ENCODE assay signal across 10 cellular contexts in the genomic region with DNA sequence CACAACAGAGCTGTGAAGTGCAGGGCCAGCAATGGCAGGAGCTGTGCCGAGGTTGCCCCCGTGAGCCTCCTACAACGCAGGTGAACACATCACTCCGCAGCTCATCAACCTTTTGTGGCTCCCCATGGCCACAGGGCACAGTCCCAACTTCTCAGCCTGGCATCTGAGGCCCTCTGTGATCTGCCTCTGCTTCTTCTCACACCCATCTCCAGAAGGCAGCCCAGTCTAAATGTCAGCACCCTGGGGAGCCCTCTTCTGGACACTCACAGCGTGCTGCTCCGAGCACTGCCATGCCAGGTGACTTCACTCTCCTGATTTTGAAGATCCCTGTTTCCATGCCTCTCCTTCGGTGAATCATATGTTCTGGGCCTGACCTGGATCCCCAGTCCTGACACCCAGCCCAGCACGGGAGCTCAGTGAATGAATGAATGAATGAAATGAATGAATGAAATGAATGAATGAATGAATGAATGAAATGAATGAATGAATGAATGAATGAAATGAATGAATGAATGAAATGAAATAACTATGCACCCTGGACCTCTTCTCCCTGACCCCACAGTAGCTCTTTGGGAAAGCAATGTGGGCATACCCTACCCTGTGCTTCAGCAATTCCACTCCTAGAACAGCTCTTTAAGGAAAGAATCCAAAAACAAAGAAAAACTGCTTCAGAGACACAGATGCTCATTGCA. TPM values are rescaled to one million over a fixed set of nuclear protein-coding genes. Genes with fewer than 3 reads are reported as not detected.
DNase-seq lines count a peak whose midpoint lies in the region; ATAC-seq, FAIRE-seq and TF ChIP-seq lines count a peak whose summit lies in the region.
"Had no signal": no experiment of that assay in that cellular context is flagged by ENCODE, and none has a peak within 500 bp of the region (broad histone marks: within the 10 kb centered on the region; RNA-seq: fewer than 3 reads in every experiment).

No MANE protein-coding gene starts in this region.

- H3K4ac ChIP-seq in mesenchymal stem cell (ENCODE audit: low read depth in 1 of 2, low read length in 2 of 2): no peak overlapping the region

- H3K27me3 ChIP-seq in mesenchymal stem cell (ENCODE audit: control insufficient read depth in 1 of 2, insufficient read depth in 1 of 2, low read length in 2 of 2): peaks cover 0 to 26% of the 10 kb centered on the region in 2 experiments

- no peaks in the 10 kb centered on the region for H3K9me3 Mint-ChIP-seq in activated T-helper 17 cell treated with anti-CD3 and anti-CD28 coated beads, Interleukin-2, amount 50 U/mL, for 72 hours
- H3K9me3 Mint-ChIP-seq: activated T-cell treated with anti-CD3 and anti-CD28 coated beads, Interleukin-2, amount 50 U/mL, for 4 hours had no signal

- no peaks in the 10 kb centered on the region for H3K36me3 ChIP-seq in mesenchymal stem cell (ENCODE audit: control insufficient read depth in 1 of 2, insufficient read depth in 2 of 2, low read depth in 1 of 2, low read length in 2 of 2)

- no peak overlapping the region for H2AK5ac ChIP-seq in mesenchymal stem cell (ENCODE audit: low read length, severe bottlenecking)

- no peaks in the 10 kb centered on the region for H3K36me3 Mint-ChIP-seq in activated T-helper 17 cell treated with anti-CD3 and anti-CD28 coated beads, Interleukin-2, amount 50 U/mL, for 72 hours (ENCODE audit: low read depth)

- H3K4me1 Mint-ChIP-seq in activated T-helper 17 cell treated with anti-CD3 and anti-CD28 coated beads, Interleukin-2, amount 50 U/mL, for 72 hours: no peaks in the 10 kb centered on the region

- no peaks in the 10 kb centered on the region for H3K9me3 ChIP-seq in mesenchymal stem cell (ENCODE audit: control insufficient read depth, low read length)

- no peak overlapping the region for H3K9ac ChIP-seq in mesenchymal stem cell (ENCODE audit: low read length)

- no peak overlapping the region for H2BK5ac ChIP-seq in mesenchymal stem cell (ENCODE audit: low read depth, low read length, poor library complexity, severe bottlenecking)

- FAIRE-seq in frontal cortex (lab: Jason Lieb, UNC): no peak

- no peak overlapping the region for H3K4me2 ChIP-seq in mesenchymal stem cell (ENCODE audit: low read length, poor library complexity, severe bottlenecking)

- no peak overlapping the region for H2BK15ac ChIP-seq in mesenchymal stem cell (ENCODE audit: low read depth, poor library complexity, severe bottlenecking)

- 93% methylated on average over 8 of the region's 8 CpGs for WGBS in mesenchymal stem cell

- no peak overlapping the region for H2AFZ ChIP-seq in mesenchymal stem cell (ENCODE audit: low read depth, low read length)

- no peak overlapping the region for H3K27ac Mint-ChIP-seq in activated T-helper 17 cell treated with anti-CD3 and anti-CD28 coated beads, Interleukin-2, amount 50 U/mL, for 72 hours

- no peak overlapping the region for H3K27ac ChIP-seq in mesenchymal stem cell (ENCODE audit: low read length, poor library complexity, severe bottlenecking)

- peak; percentile 23 for TF ChIP-seq CTCF in cardiac fibroblast (IDR thresholded peaks at IDR 0.05; ENCODE audit: low read depth, low read length)

- H3K18ac ChIP-seq in mesenchymal stem cell (ENCODE audit: low read depth in 1 of 2, low read length in 2 of 2): no peak overlapping the region

- H3K23ac ChIP-seq in mesenchymal stem cell (ENCODE audit: low read length in 2 of 2): no peak overlapping the region

- DNase-seq in G401 (ENCODE audit: low spot score) (peak; percentile 23), LoVo (ENCODE audit: low spot score) (peak; percentile 72), cardiac fibroblast (ENCODE audit: low read depth in 2 of 2) (peak; percentile 14 to 29), mesenchymal stem cell (peak; percentile 9), frontal cortex (ENCODE audit: low spot score in 2 of 2) (no peak), kidney glomerular epithelial cell (lab: John Stamatoyannopoulos, UW) (no peak)
- DNase-seq: activated T-cell treated with anti-CD3 and anti-CD28 coated beads, Interleukin-2, amount 50 U/mL, for 4 hours had no signal

- H4K91ac ChIP-seq in mesenchymal stem cell (ENCODE audit: low read length): no peak overlapping the region

- H3K4me3 ChIP-seq in cardiac fibroblast (replicated peaks in 1 of 2; ENCODE audit: low read depth in 2 of 2, low read length in 2 of 2) (no peak overlapping the region), mesenchymal stem cell (ENCODE audit: insufficient read depth in 1 of 2, low read depth in 1 of 2, low read length in 2 of 2) (no peak overlapping the region)

- peaks cover 12% of the 10 kb centered on the region for H3K4me1 ChIP-seq in mesenchymal stem cell (ENCODE audit: control insufficient read depth, insufficient read depth, low read depth, low read length)

- no peaks in the 10 kb centered on the region for H3K79me1 ChIP-seq in mesenchymal stem cell (replicated peaks; ENCODE audit: low read length, poor library complexity, severe bottlenecking)

- no peak overlapping the region for H2BK12ac ChIP-seq in mesenchymal stem cell (ENCODE audit: low read length in 2 of 2)

- H3K27me3 Mint-ChIP-seq in activated T-helper 17 cell treated with anti-CD3 and anti-CD28 coated beads, Interleukin-2, amount 50 U/mL, for 72 hours: peaks cover 8% of the 10 kb centered on the region

- no peak overlapping the region for H3K14ac ChIP-seq in mesenchymal stem cell (ENCODE audit: low read length in 2 of 2)

- no peak for ATAC-seq in activated T-helper 17 cell treated with anti-CD3 and anti-CD28 coated beads, Interleukin-2, amount 50 U/mL, for 72 hours (replicated peaks)
- no peak for ATAC-seq in GM21515 (IDR thresholded peaks at IDR 0.05; ENCODE audit: unreplicated experiment)
- ATAC-seq: activated T-cell treated with anti-CD3 and anti-CD28 coated beads, Interleukin-2, amount 50 U/mL, for 4 hours had no signal

- H4K8ac ChIP-seq in mesenchymal stem cell (ENCODE audit: low read length): no peak overlapping the region

- in situ Hi-C loops in G401 (cut with HindIII; ENCODE audit: low sequenced_read_pairs): no loop called here

- H2BK120ac ChIP-seq in mesenchymal stem cell (ENCODE audit: low read depth, low read length): no peak overlapping the region

- H3K4me3 Mint-ChIP-seq in activated T-helper 17 cell treated with anti-CD3 and anti-CD28 coated beads, Interleukin-2, amount 50 U/mL, for 72 hours: no peak overlapping the region
- H3K4me3 Mint-ChIP-seq: activated T-cell treated with anti-CD3 and anti-CD28 coated beads, Interleukin-2, amount 50 U/mL, for 4 hours had no signal

RNA-seq across cellular contexts. Expression of gene SKIC8, which starts 17.9 kb away (rescaled TPM):
- total RNA-seq in G401 (2014; rRNA removed; shearing (Covaris generic)): 484 and 486 TPM in 2 replicates
- 29.0 TPM for polyA plus RNA-seq in mesenchymal stem cell (2013, experiment 1 of 2)
- polyA plus RNA-seq in mesenchymal stem cell (2013, experiment 2 of 2): 29.2 TPM
- total RNA-seq in activated T-helper 17 cell treated with anti-CD3 and anti-CD28 coated beads, Interleukin-2, amount 50 U/mL, for 72 hours: 10 to 100 TPM; 33.7 to 54.7 TPM
- total RNA-seq in frontal cortex: 53.0 TPM

RNA-seq across cellular contexts. Expression of gene CRABP1, which starts 22.9 kb away (rescaled TPM):
- total RNA-seq in G401 (2014; rRNA removed; shearing (Covaris generic)): not detected in 2 replicates
- polyA plus RNA-seq in mesenchymal stem cell (2013, experiment 1 of 2): not detected
- polyA plus RNA-seq in mesenchymal stem cell (2013, experiment 2 of 2): not detected
- not detected for total RNA-seq in activated T-helper 17 cell treated with anti-CD3 and anti-CD28 coated beads, Interleukin-2, amount 50 U/mL, for 72 hours
- 13.9 TPM for total RNA-seq in frontal cortex
- total RNA-seq: activated T-cell treated with anti-CD3 and anti-CD28 coated beads, Interleukin-2, amount 50 U/mL, for 4 hours; glomerular endothelial cell had no signal

RNA-seq across cellular contexts. Expression of gene DNAJA4, which starts 52.9 kb away (rescaled TPM):
- total RNA-seq in G401 (2014; rRNA removed; shearing (Covaris generic)): not detected in 2 replicates
- 0.12 TPM for polyA plus RNA-seq in mesenchymal stem cell (2013, experiment 1 of 2)
- polyA plus RNA-seq in mesenchymal stem cell (2013, experiment 2 of 2): 0.05 TPM
- 10 to 100 TPM; 30.2 to 49.9 TPM for total RNA-seq in activated T-helper 17 cell treated with anti-CD3 and anti-CD28 coated beads, Interleukin-2, amount 50 U/mL, for 72 hours
- 29.8 TPM for total RNA-seq in frontal cortex

Comparison
In these comparisons a context has a peak if more than half of its experiments do, and no peak if none do; other contexts are left out.
1. DNase-seq: peak in G401 (single experiment), LoVo (single experiment), cardiac fibroblast (2 of 2) and mesenchymal stem cell (single experiment); none in frontal cortex (0 of 2) and kidney glomerular epithelial cell (single experiment).
2. RNA of gene CRABP1, which starts 22.9 kb away (total RNA-seq): 13.9 TPM in frontal cortex (single experiment); not detected in G401 and not detected in activated T-helper 17 cell treated with anti-CD3 and anti-CD28 coated beads, Interleukin-2, amount 50 U/mL, for 72 hours; every median in the first group is over 10 times any median in the second.
3. RNA of gene DNAJA4, which starts 52.9 kb away (total RNA-seq): 30.2 to 49.9 TPM in activated T-helper 17 cell treated with anti-CD3 and anti-CD28 coated beads, Interleukin-2, amount 50 U/mL, for 72 hours and 29.8 TPM in frontal cortex (single experiment); not detected in G401; every median in the first group is over 10 times any median in the second.